Comparison of ENCODE assay signal across 10 cellular contexts in the genomic region with DNA sequence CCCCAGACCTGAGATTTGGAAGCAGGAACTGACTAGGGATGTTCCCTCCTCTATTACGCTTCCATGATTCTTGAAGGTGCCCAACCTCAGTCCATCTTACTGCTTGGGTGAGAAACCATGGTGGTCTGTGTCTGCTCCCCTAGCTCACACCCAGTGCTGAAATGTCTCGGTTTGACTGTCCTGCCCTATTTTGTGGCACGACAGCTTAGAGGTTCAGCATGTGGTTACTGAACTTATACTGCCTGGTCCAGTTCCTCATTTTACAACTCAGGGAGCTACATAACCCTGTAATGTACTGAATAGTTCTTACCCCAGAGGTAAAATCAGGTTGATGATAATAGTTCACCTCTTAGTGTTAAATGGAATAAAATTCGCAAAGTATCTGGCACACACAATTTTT.
DNase-seq lines count a peak whose midpoint lies in the region; ATAC-seq lines count a peak whose summit lies in the region.
"Had no signal": no experiment of that assay in that cellular context is flagged by ENCODE, and none has a peak within 500 bp of the region (broad histone marks: within the 10 kb centered on the region; RNA-seq: fewer than 3 reads in every experiment).

No MANE protein-coding gene starts in this region.

- DNase-seq in OCI-M1 (lab: John Stamatoyannopoulos, UW) (peak; percentile 59), NCI-H524 treated with DMSO at 0.1 percent for 48 hours (lab: John Stamatoyannopoulos, UW) (no peak), cardiac septum (ENCODE audit: low spot score) (no peak), Right ventricle myocardium superior (no peak)
- DNase-seq in activated CD8-positive, alpha-beta memory T cell treated with anti-CD3 and anti-CD28 coated beads, Interleukin-2, amount 50 U/mL, for 4 hours, result no peak
- DNase-seq: endodermal cell, mucosa of descending colon had no signal

- intact Hi-C loops in cardiac septum (cut with DNase I) (loop anchor here (5.0 kb wide), 1 partner anchor 368 kb away; no protein-coding TSS in a partner anchor), Right ventricle myocardium superior (cut with DNase I) (no loop called here)

- ATAC-seq in GM18858 (IDR thresholded peaks at IDR 0.05; ENCODE audit: unreplicated experiment) (peak; percentile 98), GM21515 (IDR thresholded peaks at IDR 0.05; ENCODE audit: unreplicated experiment) (peak; percentile 95), HG03066 (IDR thresholded peaks at IDR 0.05; ENCODE audit: low read depth, unreplicated experiment) (peak; percentile 64), Right ventricle myocardium superior (ENCODE audit: poor library complexity) (no peak)
- ATAC-seq: mucosa of descending colon had no signal
